1 cellular context compared by ENCODE assay signal in genomic region chr13:40060318-40061007, GRCh38.
TF ChIP-seq lines count a peak whose summit lies in the region.

No MANE protein-coding gene starts in this region.

TF ChIP-seq in GM12878, 131 proteins besides CTCF, POLR2A, EP300 and RAD21 (continued from another document and continues in another):
- peak; percentile 11; the same call in 1 of the 2 replicates for TF ChIP-seq RELB (IDR thresholded peaks at IDR 0.05; ENCODE audit: low read depth)
- 0 out of 2 replicates have a peak, but pooled peaks have one; percentile 31 for TF ChIP-seq LARP7 (IDR thresholded peaks at IDR 0.05)
- TF ChIP-seq HDGF (IDR thresholded peaks at IDR 0.05): no peak
- peak; percentile 83 for TF ChIP-seq ZNF687 (IDR thresholded peaks at IDR 0.05)
- TF ChIP-seq ASH2L (IDR thresholded peaks at IDR 0.05; ENCODE audit: borderline replicate concordance, low read depth): no peak
- 0 out of 2 replicates have a peak, but pooled peaks have one; percentile 48 for TF ChIP-seq DPF2 (IDR thresholded peaks at IDR 0.05)
- TF ChIP-seq JUND (IDR thresholded peaks at IDR 0.05; ENCODE audit: low read depth, low read length): 0 out of 2 replicates have a peak, but pooled peaks have one; percentile 19
- TF ChIP-seq E2F8 (IDR thresholded peaks at IDR 0.05; ENCODE audit: low read depth, partially characterized antibody): no peak
- peak; percentile 53 for TF ChIP-seq PBX3 (IDR thresholded peaks at IDR 0.05; ENCODE audit: insufficient replicate concordance, low read depth, low read length)
- peak; percentile 98 for TF ChIP-seq TCF12 (IDR thresholded peaks at IDR 0.05; ENCODE audit: low read depth, low read length)
- TF ChIP-seq POU2F2 (IDR thresholded peaks at IDR 0.05; ENCODE audit: borderline replicate concordance, low read depth, low read length): peak; percentile 80; the same call in 2 of the 3 replicates
- TF ChIP-seq CUX1 (IDR thresholded peaks at IDR 0.05; ENCODE audit: insufficient replicate concordance, low read depth, low read length): peak; percentile 99
- TF ChIP-seq IRF3 (IDR thresholded peaks at IDR 0.05): no peak
- TF ChIP-seq ATF7 (IDR thresholded peaks at IDR 0.05; ENCODE audit: low read depth): 0 out of 2 replicates have a peak, but pooled peaks have one; percentile 44
- no peak for TF ChIP-seq IRF5 (IDR thresholded peaks at IDR 0.05; ENCODE audit: borderline replicate concordance)
- peak; percentile 100 for TF ChIP-seq GATAD2B (conservative IDR thresholded peaks at IDR 0.05; ENCODE audit: low read depth)
- TF ChIP-seq SPI1 (IDR thresholded peaks at IDR 0.05; ENCODE audit: borderline replicate concordance, insufficient read depth, low read depth, low read length): peak; percentile 34; the same call in 1 of the 2 replicates
- no peak for TF ChIP-seq RFX5 (IDR thresholded peaks at IDR 0.05; ENCODE audit: low read depth, low read length)
- no peak for TF ChIP-seq E4F1 (IDR thresholded peaks at IDR 0.05; ENCODE audit: borderline replicate concordance, partially characterized antibody)
- peak; percentile 75; the same call in 1 of the 2 replicates for TF ChIP-seq RCOR1 (conservative IDR thresholded peaks at IDR 0.05; ENCODE audit: low read depth, low read length)
- peak; percentile 88 for TF ChIP-seq PAX5 (IDR thresholded peaks at IDR 0.05; ENCODE audit: borderline replicate concordance, low read depth, low read length)
- TF ChIP-seq FOXM1 (IDR thresholded peaks at IDR 0.05; ENCODE audit: low read depth, low read length): 0 out of 2 replicates have a peak, but pooled peaks have one; percentile 19
- peak; percentile 79 to 83 for TF ChIP-seq BHLHE40 (IDR thresholded peaks at IDR 0.05; ENCODE audit: borderline replicate concordance in 1 of 2, low read depth in 2 of 2, low read length in 1 of 2)
- TF ChIP-seq HCFC1 (IDR thresholded peaks at IDR 0.05; ENCODE audit: low read length): 0 out of 2 replicates have a peak, but pooled peaks have one; percentile 27
- TF ChIP-seq BMI1 (IDR thresholded peaks at IDR 0.05; ENCODE audit: borderline replicate concordance): peak; percentile 54; the same call in 1 of the 2 replicates
- no peak for TF ChIP-seq FOXK2 (IDR thresholded peaks at IDR 0.05)
- TF ChIP-seq ATF2 (IDR thresholded peaks at IDR 0.05; ENCODE audit: low read length): peak; percentile 94
- TF ChIP-seq NFYA (IDR thresholded peaks at IDR 0.05; ENCODE audit: borderline replicate concordance, low read depth, low read length): no peak
- TF ChIP-seq SMC3 (IDR thresholded peaks at IDR 0.05; ENCODE audit: borderline replicate concordance, low read length): peak; percentile 42; the same call in 1 of the 2 replicates
- TF ChIP-seq BACH1 (IDR thresholded peaks at IDR 0.05; ENCODE audit: borderline replicate concordance): peak; percentile 69; the same call in 1 of the 2 replicates
- 0 out of 2 replicates have a peak, but pooled peaks have one; percentile 59 for TF ChIP-seq TBL1XR1 (IDR thresholded peaks at IDR 0.05; ENCODE audit: low read depth, low read length)
